Comparison of ENCODE assay signal across 1 cellular context in genomic region chr3:151067158-151067557, GRCh38.
TF ChIP-seq lines count a peak whose summit lies in the region.

No MANE protein-coding gene starts in this region.

TF ChIP-seq in SK-N-SH treated with all-trans-retinoic acid at 6 μM for 48 hours, 23 proteins besides CTCF, POLR2A, EP300 and RAD21 (continued from another document):
- no peak for TF ChIP-seq TSHZ2 (CRISPR knock-in tag; IDR thresholded peaks at IDR 0.05)
- no peak for TF ChIP-seq BACH2 (CRISPR knock-in tag; IDR thresholded peaks at IDR 0.05; ENCODE audit: borderline replicate concordance)
